17 cellular contexts compared by ENCODE assay signal in the genomic region with DNA sequence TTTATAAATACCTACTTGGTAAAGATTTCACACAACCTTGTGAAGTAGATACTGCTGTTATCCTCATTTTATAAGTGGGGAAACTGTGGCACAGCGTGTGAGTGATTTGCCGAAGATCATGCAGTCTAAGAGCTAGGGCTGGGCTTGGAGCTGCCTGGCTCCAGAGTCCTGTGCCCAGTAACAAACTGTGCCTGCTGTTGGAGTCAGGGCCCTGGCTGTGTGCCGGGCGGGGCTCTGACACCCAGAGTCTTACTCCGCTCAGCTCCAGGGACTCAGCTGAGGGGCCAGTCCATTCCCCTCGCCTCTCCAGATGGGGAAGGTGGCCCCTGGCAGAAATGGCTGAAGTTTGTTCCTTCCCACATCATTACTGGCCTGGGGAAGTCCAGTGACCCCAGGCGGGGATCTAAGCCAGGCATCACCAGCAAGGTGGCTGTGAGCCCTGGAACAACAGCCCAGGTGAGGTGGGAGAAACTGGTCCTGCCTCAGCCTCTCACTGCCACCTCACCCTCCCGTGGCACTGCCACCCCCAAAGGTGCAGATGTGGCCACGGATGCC. TPM values are rescaled to one million over a fixed set of nuclear protein-coding genes. Genes with fewer than 3 reads are reported as not detected.
A peak's percentile ranks its signal among the peaks of the same experiment; 100 is the strongest.
DNase-seq lines count a peak whose midpoint lies in the region; ATAC-seq, FAIRE-seq and TF ChIP-seq lines count a peak whose summit lies in the region.
"Had no signal": no experiment of that assay in that cellular context is flagged by ENCODE, and none has a peak within 500 bp of the region (broad histone marks: within the 10 kb centered on the region; RNA-seq: fewer than 3 reads in every experiment).

No MANE protein-coding gene starts in this region.

- H3K9me3 Mint-ChIP-seq in Calu3 (ENCODE audit: low read depth, unreplicated experiment), result no peaks in the 10 kb centered on the region
- H3K9me3 Mint-ChIP-seq: CD8-positive, alpha-beta memory T cell had no signal

- WGBS in sigmoid colon, 2 donors, result 90% methylated on average over 9 of the region's 9 CpGs

- H3K4me3 Mint-ChIP-seq in Calu3 (ENCODE audit: low read depth, unreplicated experiment), result no peak overlapping the region
- H3K4me3 Mint-ChIP-seq: CD8-positive, alpha-beta memory T cell had no signal

- peaks cover 8% of the 10 kb centered on the region for H3K36me3 Mint-ChIP-seq in Calu3 (ENCODE audit: insufficient read depth, unreplicated experiment)
- H3K36me3 Mint-ChIP-seq: CD8-positive, alpha-beta memory T cell had no signal

- no peak for TF ChIP-seq CTCF in right atrium auricular region (IDR thresholded peaks at IDR 0.05)
- no peak for TF ChIP-seq CTCF in kidney (IDR thresholded peaks at IDR 0.05; ENCODE audit: borderline replicate concordance, extremely low read depth, insufficient read depth)
- TF ChIP-seq CTCF in sigmoid colon (IDR thresholded peaks at IDR 0.05), result no peak
- no peak for TF ChIP-seq CTCF in Calu3 (IDR thresholded peaks at IDR 0.05; ENCODE audit: unreplicated experiment)

- CTCF ChIA-PET in Calu3 (lab: Charles Lee), result no interaction called here

- H3K4me1 ChIP-seq in right atrium auricular region (peaks cover 0 to 19% of the 10 kb centered on the region in 2 donors), kidney (ENCODE audit: control insufficient read depth in 1 of 2, insufficient read depth in 1 of 2, low read depth in 1 of 2, low read length in 2 of 2) (peaks cover 0 to 13% of the 10 kb centered on the region in 2 donors), sigmoid colon (peaks cover 0 to 11% (median under 1%) of the 10 kb centered on the region in 4 donors)

- no peak for FAIRE-seq in kidney (lab: Jason Lieb, UNC)
- FAIRE-seq: GM19239 had no signal

- intact Hi-C loops in left ventricle myocardium superior (cut with micrococcal nuclease) (no loop called here), kidney (cut with DNase I) (no loop called here), sigmoid colon (cut with DNase I) (no loop called here), Calu3 (cut with micrococcal nuclease; ENCODE audit: unreplicated experiment) (no loop called here)

- no peak overlapping the region for H3K9ac ChIP-seq in kidney (ENCODE audit: low read length in 2 of 2)
- H3K9ac ChIP-seq: BLaER1 had no signal

- H3K9me3 ChIP-seq in right atrium auricular region, result no peaks in the 10 kb centered on the region
- H3K9me3 ChIP-seq in kidney (ENCODE audit: control insufficient read depth in 1 of 2, low read length in 2 of 2), result no peaks in the 10 kb centered on the region
- H3K9me3 ChIP-seq in sigmoid colon, result no peaks in the 10 kb centered on the region
- H3K9me3 ChIP-seq: BLaER1, Caco-2, HAP-1 had no signal

- H3K27me3 ChIP-seq in right atrium auricular region (no peaks in the 10 kb centered on the region), sigmoid colon (peaks cover 0 to 6% (median 0%) of the 10 kb centered on the region in 3 donors)
- H3K27me3 ChIP-seq: BLaER1 had no signal

- H3K27ac Mint-ChIP-seq in Calu3 (ENCODE audit: unreplicated experiment), result no peak overlapping the region

- H3K27ac ChIP-seq in right atrium auricular region (no peak overlapping the region), kidney (ENCODE audit: low read depth in 2 of 2, low read length in 2 of 2) (no peak overlapping the region), sigmoid colon (no peak overlapping the region)
- H3K27ac ChIP-seq: BLaER1 had no signal

- DNase-seq in left ventricle myocardium superior (peak; percentile 11), right atrium auricular region (ENCODE audit: low spot score) (no peak), kidney (peak; percentile 41), sigmoid colon (peak; percentile 10), Calu3 (no peak), OCI-M2 (lab: John Stamatoyannopoulos, UW; ENCODE audit: unreplicated experiment) (no peak), activated T-cell treated with anti-CD3 and anti-CD28 coated beads for 4 hours (no peak)
- DNase-seq: 8988T, AML-193, Caco-2, DMS53, GF-D8, GOT3 had no signal

- no peak for TF ChIP-seq EP300 in sigmoid colon (IDR thresholded peaks at IDR 0.05)

- H3K27me3 Mint-ChIP-seq in Calu3 (ENCODE audit: unreplicated experiment), result peaks cover 10% of the 10 kb centered on the region

- no peaks in the 10 kb centered on the region for H3K36me3 ChIP-seq in right atrium auricular region
- H3K36me3 ChIP-seq in kidney (ENCODE audit: control insufficient read depth in 1 of 2, insufficient read depth in 2 of 2, low read length in 2 of 2), result no peaks in the 10 kb centered on the region
- H3K36me3 ChIP-seq in sigmoid colon, result no peaks in the 10 kb centered on the region
- H3K36me3 ChIP-seq: BLaER1, HAP-1 had no signal

- H3K4me3 ChIP-seq in right atrium auricular region (no peak overlapping the region), kidney (ENCODE audit: low read length in 2 of 2) (no peak overlapping the region), sigmoid colon (no peak overlapping the region)
- H3K4me3 ChIP-seq: BLaER1, HAP-1 had no signal

- BruUV-seq in Calu3 (replicated peaks; lab: Mats Ljungman, UMichigan), result no TSS peak

- TF ChIP-seq POLR2A in sigmoid colon (IDR thresholded peaks at IDR 0.05), result no peak

- no peaks in the 10 kb centered on the region for H3K4me1 Mint-ChIP-seq in Calu3 (ENCODE audit: low read depth, unreplicated experiment)
- H3K4me1 Mint-ChIP-seq: CD8-positive, alpha-beta memory T cell had no signal

- ATAC-seq in left ventricle myocardium superior, result no peak

RNA-seq across cellular contexts. Expression of a gene that starts 17.3 kb away (rescaled TPM):
- 23.8 TPM for total RNA-seq in left ventricle myocardium superior
- total RNA-seq in right atrium auricular region, result 10 to 100 TPM; 22.9 to 23.3 TPM
- 29.0 TPM for total RNA-seq in kidney
- polyA plus RNA-seq in kidney (ENCODE audit: insufficient read depth, low read depth, low replicate concordance), result 5.3 TPM
- total RNA-seq in sigmoid colon, result 10 to 100 TPM in 2 of 4 donors, 1 to 10 TPM in 2; 7.5 to 29.6 (median 13.0) TPM
- polyA plus RNA-seq in sigmoid colon, result 10 to 100 TPM in 1 of 3 donors, 1 to 10 TPM in 1, under 1 TPM in 1; 0.60 to 15.3 (median 3.5) TPM
- total RNA-seq in Calu3 (2022), result 81.1 and 84.3 TPM in 2 replicates

Comparison
In these comparisons a context has a peak if more than half of its experiments do, and no peak if none do; other contexts are left out.
1. DNase-seq: peak in left ventricle myocardium superior (single experiment), kidney (single experiment) and sigmoid colon (single experiment); none in right atrium auricular region (single experiment), Calu3 (single experiment), OCI-M2 (single experiment) and activated T-cell treated with anti-CD3 and anti-CD28 coated beads for 4 hours (single experiment).